In genomic region chr15:98838387-98839259, GRCh38 we compare ENCODE assay signal across 22 cellular contexts.
"Had no signal": no experiment of that assay in that cellular context is flagged by ENCODE, and none has a peak within 500 bp of the region (broad histone marks: within the 10 kb centered on the region; RNA-seq: fewer than 3 reads in every experiment).

No MANE protein-coding gene starts in this region.

- H3K27ac Mint-ChIP-seq: activated CD4-positive, alpha-beta T cell treated with anti-CD3 and anti-CD28 coated beads, Interleukin-2, amount 10 ng/mL, durations not matched to agents 24 days and 14 days; activated CD8-positive, alpha-beta T cell treated with anti-CD3 and anti-CD28 coated beads for 36 hours; activated naive CD8-positive, alpha-beta T cell treated with anti-CD3 and anti-CD28 coated beads for 36 hours; activated T-helper 17 cell treated with anti-CD3 and anti-CD28 coated beads, Interleukin-2, amount 50 U/mL, for 72 hours; stimulated activated naive CD8-positive, alpha-beta T cell treated with anti-CD3 and anti-CD28 coated beads, Interleukin-15, Interleukin-2, amounts not matched to agents 100 ng/mL and 50 ng/mL, for 24 hours had no signal

- H3K4me3 ChIP-seq: cardiac muscle cell, dorsolateral prefrontal cortex, suprapubic skin, transverse colon, vagina had no signal

- ATAC-seq: activated CD8-positive, alpha-beta T cell treated with anti-CD3 and anti-CD28 coated beads for 36 hours; activated T-helper 17 cell treated with anti-CD3 and anti-CD28 coated beads, Interleukin-2, amount 50 U/mL, for 72 hours had no signal

- H3K27ac ChIP-seq: cardiac muscle cell, epithelial cell of prostate, suprapubic skin, transverse colon, vagina had no signal

- H3K9me3 ChIP-seq: suprapubic skin, transverse colon, vagina had no signal

- H3K27me3 ChIP-seq: cardiac muscle cell, dorsolateral prefrontal cortex, suprapubic skin, transverse colon, vagina had no signal

- H3K36me3 ChIP-seq: cardiac muscle cell, suprapubic skin, transverse colon, vagina had no signal

- H3K4me3 Mint-ChIP-seq: activated CD4-positive, alpha-beta T cell treated with anti-CD3 and anti-CD28 coated beads, Interleukin-2, amount 10 ng/mL, durations not matched to agents 24 days and 14 days; activated CD8-positive, alpha-beta T cell treated with anti-CD3 and anti-CD28 coated beads for 36 hours; activated naive CD8-positive, alpha-beta T cell treated with anti-CD3 and anti-CD28 coated beads for 36 hours; activated T-helper 17 cell treated with anti-CD3 and anti-CD28 coated beads, Interleukin-2, amount 50 U/mL, for 72 hours; naive B cell; stimulated activated naive CD8-positive, alpha-beta T cell treated with anti-CD3 and anti-CD28 coated beads, Interleukin-15, Interleukin-2, amounts not matched to agents 100 ng/mL and 50 ng/mL, for 24 hours had no signal

- DNase-seq: activated CD4-positive, alpha-beta T cell treated with anti-CD3 and anti-CD28 coated beads, Interleukin-2, amount 10 ng/mL, durations not matched to agents 24 days and 14 days; activated CD8-positive, alpha-beta T cell treated with anti-CD3 and anti-CD28 coated beads for 36 hours; activated naive CD4-positive, alpha-beta T cell; activated naive CD8-positive, alpha-beta T cell treated with anti-CD3 and anti-CD28 coated beads for 36 hours; activated T-cell treated with anti-CD3 and anti-CD28 coated beads, Interleukin-2, amount 50 U/mL, for 1 hour; amygdala; dorsolateral prefrontal cortex; foreskin fibroblast; glutamatergic neuron; hypothalamus; islet precursor cell; naive B cell; nucleus accumbens; T-helper 1 cell; T-helper 9 cell; transverse colon had no signal

- H3K9me3 Mint-ChIP-seq: activated T-helper 17 cell treated with anti-CD3 and anti-CD28 coated beads, Interleukin-2, amount 50 U/mL, for 72 hours had no signal

- H3K27me3 Mint-ChIP-seq: activated CD4-positive, alpha-beta T cell treated with anti-CD3 and anti-CD28 coated beads, Interleukin-2, amount 10 ng/mL, durations not matched to agents 24 days and 14 days; activated CD8-positive, alpha-beta T cell treated with anti-CD3 and anti-CD28 coated beads for 36 hours; activated naive CD8-positive, alpha-beta T cell treated with anti-CD3 and anti-CD28 coated beads for 36 hours; activated T-helper 17 cell treated with anti-CD3 and anti-CD28 coated beads, Interleukin-2, amount 50 U/mL, for 72 hours; naive B cell; stimulated activated naive CD8-positive, alpha-beta T cell treated with anti-CD3 and anti-CD28 coated beads, Interleukin-15, Interleukin-2, amounts not matched to agents 100 ng/mL and 50 ng/mL, for 24 hours had no signal

- H3K4me1 Mint-ChIP-seq: naive B cell had no signal
